ENCODE assay signal across 8 cellular contexts in the genomic region with DNA sequence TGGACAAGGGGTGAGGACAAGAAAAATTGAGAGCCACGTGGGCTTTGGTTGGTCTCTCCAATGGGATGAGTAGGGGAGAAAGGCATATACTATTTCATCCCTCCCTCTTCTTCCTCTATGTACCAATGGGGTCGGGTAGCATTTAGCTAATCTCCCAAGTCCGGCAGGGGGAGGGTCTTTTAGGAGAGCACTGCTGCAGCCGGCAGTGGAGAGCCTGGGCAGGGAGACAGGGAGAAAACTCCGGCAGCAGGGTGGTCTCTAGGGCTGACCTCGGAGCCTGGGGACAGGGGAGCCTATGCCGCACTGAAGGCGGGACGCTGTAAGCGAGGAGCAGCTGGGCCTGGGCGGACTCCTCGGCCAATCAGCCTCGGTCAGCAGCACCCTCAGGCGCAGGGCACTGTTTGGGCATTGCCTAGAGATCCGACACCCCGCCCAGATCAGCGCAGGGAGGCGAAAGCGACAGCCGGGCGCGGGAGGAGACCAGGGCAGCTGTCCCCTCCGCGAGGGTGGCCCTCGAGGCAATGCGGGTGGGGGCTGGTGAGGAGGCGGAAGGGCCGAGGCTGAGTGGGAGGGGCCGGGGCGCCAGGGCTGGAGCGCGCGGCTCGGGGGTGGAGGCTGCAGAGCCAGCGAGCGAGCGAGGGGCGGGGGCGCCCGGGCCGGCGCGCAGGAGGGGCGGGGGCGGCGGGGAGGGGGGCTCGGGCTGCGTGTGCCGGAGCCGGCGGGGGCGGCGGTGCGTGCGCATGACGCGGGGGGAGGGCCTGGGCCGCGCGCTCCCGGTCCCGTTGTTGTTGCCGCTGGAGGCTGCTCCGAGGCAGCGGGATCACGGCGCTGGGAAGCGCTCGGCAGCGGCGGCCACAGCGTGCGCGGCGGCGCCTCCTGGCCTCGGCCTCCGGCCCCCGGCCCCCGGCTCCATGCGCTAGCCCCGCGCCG. TPM values are rescaled to one million over a fixed set of nuclear protein-coding genes. Genes with fewer than 3 reads are reported as not detected.
DNase-seq lines count a peak whose midpoint lies in the region; ATAC-seq and TF ChIP-seq lines count a peak whose summit lies in the region.

AGAP3 (plus strand) TSS at position 785 of the 930 bp plus-strand sequence. CDS start 267 bp downstream, outside the sequence.

- H3K4me1 Mint-ChIP-seq in natural killer cell: peaks cover 48 to 65% of the 10 kb centered on the region in 2 donors

- H3K4me1 ChIP-seq in thoracic aorta (ENCODE audit: control insufficient read depth in 1 of 2, low read depth in 2 of 2): peaks cover 37 to 60% of the 10 kb centered on the region in 2 donors

- H3K9me3 ChIP-seq in thoracic aorta: no peaks in the 10 kb centered on the region

- H3K27me3 ChIP-seq in thoracic aorta (replicated peaks; ENCODE audit: insufficient read depth): no peaks in the 10 kb centered on the region

- intact Hi-C loops in natural killer cell (cut with micrococcal nuclease): no loop called here

- peak within 1 kb of the TSS; percentile 62 for H3K4me3 ChIP-seq in Jurkat, Clone E6-1 (ENCODE audit: low read length)
- H3K4me3 ChIP-seq in fibroblast of the aortic adventitia (ENCODE audit: low read depth, low read length) (peak within 1 kb of the TSS; percentile 83), thoracic aorta (peak within 1 kb of the TSS; percentile 84)

- H3K36me3 Mint-ChIP-seq in natural killer cell: no peaks in the 10 kb centered on the region

- peak within 1 kb of the TSS; percentile 72 to 87 for H3K27ac ChIP-seq in thoracic aorta

- no peaks in the 10 kb centered on the region for H3K36me3 ChIP-seq in thoracic aorta

- TF ChIP-seq CTCF in fibroblast of the aortic adventitia (IDR thresholded peaks at IDR 0.05; ENCODE audit: insufficient read depth, low read length) (no peak), natural killer cell (IDR thresholded peaks at IDR 0.05) (no peak), thoracic aorta (IDR thresholded peaks at IDR 0.05) (no peak)

- peak within 1 kb of the TSS; percentile 88 to 98 for H3K27ac Mint-ChIP-seq in natural killer cell

- peak; percentile 73 for DNase-seq in DMS153 (lab: John Stamatoyannopoulos, UW)
- DNase-seq in Jurkat, Clone E6-1 (ENCODE audit: low read depth, low spot score): no peak
- peak; percentile 90 for DNase-seq in RPMI8226
- peak; percentile 34 for DNase-seq in activated gamma-delta T cell treated with Interleukin-2 at 50 U/mL for 16 hours
- DNase-seq in fibroblast of the aortic adventitia (ENCODE audit: low read depth): peak; percentile 53
- peak; percentile 45 for DNase-seq in natural killer cell
- peak; percentile 52 for DNase-seq in thoracic aorta (ENCODE audit: low spot score)

- peak within 1 kb of the TSS; percentile 91 for H3K4me3 Mint-ChIP-seq in natural killer cell

- no peaks in the 10 kb centered on the region for H3K9me3 Mint-ChIP-seq in natural killer cell

- H3K27me3 Mint-ChIP-seq in natural killer cell (ENCODE audit: low read depth in 2 of 2): no peaks in the 10 kb centered on the region

- ATAC-seq in GM21528 (IDR thresholded peaks at IDR 0.05; ENCODE audit: low FRiP score, unreplicated experiment): peak; percentile 34
- peak; percentile 12 to 40 (median 14) for ATAC-seq in natural killer cell
- ATAC-seq in thoracic aorta (ENCODE audit: insufficient number of reproducible peaks, low FRiP score, low read depth): peak; percentile 21

RNA-seq across cellular contexts. Expression of gene AGAP3, which starts in this region (rescaled TPM):
- polyA plus RNA-seq in Jurkat, Clone E6-1 (2012; ENCODE audit: insufficient read depth, insufficient read length): 38.2 TPM
- 50.2 and 74.6 TPM in 2 replicates for total RNA-seq in fibroblast of the aortic adventitia (ENCODE audit: low replicate concordance)
- 10 to 100 TPM; 27.7 to 46.9 (median 42.8) TPM for total RNA-seq in natural killer cell
- total RNA-seq in thoracic aorta: 10 to 100 TPM; 52.1 to 62.8 TPM
